1 cellular context compared by ENCODE assay signal in genomic region chr6:71698698-71699097, GRCh38.
TF ChIP-seq lines count a peak whose summit lies in the region.

No MANE protein-coding gene starts in this region.

TF ChIP-seq in GM23338, 12 proteins besides CTCF, POLR2A, EP300 and RAD21:
- TF ChIP-seq ZNF462 (CRISPR knock-in tag; IDR thresholded peaks at IDR 0.05) (no peak), ETS1 (IDR thresholded peaks at IDR 0.05) (no peak), CREB1 (CRISPR knock-in tag; IDR thresholded peaks at IDR 0.05; ENCODE audit: low read depth) (no peak), STAT1 (IDR thresholded peaks at IDR 0.05; ENCODE audit: unreplicated experiment) (no peak), EZH2 (IDR thresholded peaks at IDR 0.05; ENCODE audit: low read depth, unreplicated experiment) (no peak), JUNB (IDR thresholded peaks at IDR 0.05; ENCODE audit: unreplicated experiment) (no peak), POLR2AphosphoS5 (IDR thresholded peaks at IDR 0.05; ENCODE audit: low read depth) (no peak), ZNF114 (CRISPR knock-in tag; IDR thresholded peaks at IDR 0.05) (no peak), ZNF331 (CRISPR knock-in tag; IDR thresholded peaks at IDR 0.05; ENCODE audit: low read depth) (no peak), EZH2phosphoT487 (IDR thresholded peaks at IDR 0.05; ENCODE audit: unreplicated experiment) (no peak), NANOG (IDR thresholded peaks at IDR 0.05; ENCODE audit: borderline replicate concordance) (no peak)
- TF ChIP-seq, protein P1, sequence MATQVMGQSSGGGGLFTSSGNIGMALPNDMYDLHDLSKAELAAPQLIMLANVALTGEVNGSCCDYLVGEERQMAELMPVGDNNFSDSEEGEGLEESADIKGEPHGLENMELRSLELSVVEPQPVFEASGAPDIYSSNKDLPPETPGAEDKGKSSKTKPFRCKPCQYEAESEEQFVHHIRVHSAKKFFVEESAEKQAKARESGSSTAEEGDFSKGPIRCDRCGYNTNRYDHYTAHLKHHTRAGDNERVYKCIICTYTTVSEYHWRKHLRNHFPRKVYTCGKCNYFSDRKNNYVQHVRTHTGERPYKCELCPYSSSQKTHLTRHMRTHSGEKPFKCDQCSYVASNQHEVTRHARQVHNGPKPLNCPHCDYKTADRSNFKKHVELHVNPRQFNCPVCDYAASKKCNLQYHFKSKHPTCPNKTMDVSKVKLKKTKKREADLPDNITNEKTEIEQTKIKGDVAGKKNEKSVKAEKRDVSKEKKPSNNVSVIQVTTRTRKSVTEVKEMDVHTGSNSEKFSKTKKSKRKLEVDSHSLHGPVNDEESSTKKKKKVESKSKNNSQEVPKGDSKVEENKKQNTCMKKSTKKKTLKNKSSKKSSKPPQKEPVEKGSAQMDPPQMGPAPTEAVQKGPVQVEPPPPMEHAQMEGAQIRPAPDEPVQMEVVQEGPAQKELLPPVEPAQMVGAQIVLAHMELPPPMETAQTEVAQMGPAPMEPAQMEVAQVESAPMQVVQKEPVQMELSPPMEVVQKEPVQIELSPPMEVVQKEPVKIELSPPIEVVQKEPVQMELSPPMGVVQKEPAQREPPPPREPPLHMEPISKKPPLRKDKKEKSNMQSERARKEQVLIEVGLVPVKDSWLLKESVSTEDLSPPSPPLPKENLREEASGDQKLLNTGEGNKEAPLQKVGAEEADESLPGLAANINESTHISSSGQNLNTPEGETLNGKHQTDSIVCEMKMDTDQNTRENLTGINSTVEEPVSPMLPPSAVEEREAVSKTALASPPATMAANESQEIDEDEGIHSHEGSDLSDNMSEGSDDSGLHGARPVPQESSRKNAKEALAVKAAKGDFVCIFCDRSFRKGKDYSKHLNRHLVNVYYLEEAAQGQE (IDR thresholded peaks at IDR 0.05; ENCODE audit: unreplicated experiment), result no peak
TF ChIP-seq in GM23338: peak in this region for 0.
